Comparison of ENCODE assay signal across 9 cellular contexts in the genomic region with DNA sequence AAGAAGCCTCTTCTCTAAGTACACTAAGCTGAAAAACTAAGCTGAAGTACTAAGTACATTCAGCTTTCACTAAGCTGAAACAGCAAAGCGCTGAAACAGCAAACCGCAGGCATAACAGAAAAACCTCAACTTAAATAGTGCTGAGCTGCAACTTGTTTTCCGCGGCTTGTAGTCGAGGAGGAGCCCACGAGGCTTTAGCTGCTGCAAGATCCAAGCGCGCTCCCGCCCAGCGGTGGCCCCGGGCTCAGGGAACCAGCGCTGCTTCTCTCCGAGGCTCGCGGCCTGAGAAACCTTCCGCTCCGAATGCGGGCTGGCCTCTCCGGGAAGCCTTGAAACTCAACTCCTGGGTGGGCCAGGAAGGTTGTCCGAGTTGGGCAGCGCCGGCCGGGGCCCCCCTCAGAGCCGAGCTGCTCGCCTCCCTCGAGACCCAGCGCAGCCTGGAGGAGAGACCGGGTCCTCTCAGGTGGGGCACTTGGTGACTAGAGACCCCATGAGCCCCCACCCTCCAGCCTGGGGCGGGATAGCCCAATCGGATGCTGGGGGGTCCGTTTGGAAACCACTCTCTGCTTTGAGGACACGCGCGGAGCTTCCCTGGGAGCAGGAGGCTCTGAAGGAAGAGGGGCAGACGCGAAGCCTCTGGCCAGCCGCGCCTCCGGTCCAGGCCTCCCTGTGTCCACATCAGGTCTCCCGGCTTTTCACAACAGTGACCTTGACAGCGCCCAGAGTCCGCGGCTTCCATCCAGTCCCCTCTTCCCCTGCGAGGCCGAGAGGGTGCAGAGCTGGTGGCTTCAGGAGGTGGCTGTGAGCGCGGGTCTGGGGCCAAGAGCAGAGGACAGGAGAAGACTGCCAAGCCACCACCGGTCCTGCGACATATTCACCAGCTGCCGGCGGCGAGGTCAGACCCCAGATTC. TPM values are rescaled to one million over a fixed set of nuclear protein-coding genes. Genes with fewer than 3 reads are reported as not detected.
DNase-seq lines count a peak whose midpoint lies in the region; ATAC-seq and TF ChIP-seq lines count a peak whose summit lies in the region.
"Had no signal": no experiment of that assay in that cellular context is flagged by ENCODE, and none has a peak within 500 bp of the region (broad histone marks: within the 10 kb centered on the region; RNA-seq: fewer than 3 reads in every experiment).

No MANE protein-coding gene starts in this region.

- no peaks in the 10 kb centered on the region for H3K9me3 Mint-ChIP-seq in activated naive CD8-positive, alpha-beta T cell (ENCODE audit: low read depth)
- no peaks in the 10 kb centered on the region for H3K9me3 Mint-ChIP-seq in progenitor cell of endocrine pancreas (ENCODE audit: low read depth)
- H3K9me3 Mint-ChIP-seq: neural crest cell had no signal

- DNase-seq in GM13977 (ENCODE audit: low spot score) (peak; percentile 73), OCI-M2 (lab: John Stamatoyannopoulos, UW; ENCODE audit: unreplicated experiment) (peak; percentile 52), iPS-NIHi7 (ENCODE audit: extremely low spot score) (peak; percentile 40), progenitor cell of endocrine pancreas (ENCODE audit: low spot score, unreplicated experiment) (no peak), ecto neural progenitor cell (ENCODE audit: low spot score) (no peak)
- peak; percentile 31 for DNase-seq in stimulated activated CD8-positive, alpha-beta memory T cell treated with anti-CD3 and anti-CD28 coated beads, Interleukin-12 subunit alpha, Interleukin-12 subunit beta, amount 100 ng/mL, for 1 hour (ENCODE audit: low read depth)

- peaks cover 46% of the 10 kb centered on the region for H3K4me1 Mint-ChIP-seq in activated naive CD8-positive, alpha-beta T cell (ENCODE audit: low read depth)
- H3K4me1 Mint-ChIP-seq in progenitor cell of endocrine pancreas (ENCODE audit: low read depth) = no peaks in the 10 kb centered on the region
- H3K4me1 Mint-ChIP-seq: neural crest cell had no signal

- peak overlapping the region; percentile 82 for H3K4me3 Mint-ChIP-seq in activated naive CD8-positive, alpha-beta T cell
- no peak overlapping the region for H3K4me3 Mint-ChIP-seq in progenitor cell of endocrine pancreas (ENCODE audit: low read depth)
- H3K4me3 Mint-ChIP-seq: neural crest cell had no signal

- no peaks in the 10 kb centered on the region for H3K36me3 Mint-ChIP-seq in activated naive CD8-positive, alpha-beta T cell
- H3K36me3 Mint-ChIP-seq in progenitor cell of endocrine pancreas (ENCODE audit: insufficient read depth) = no peaks in the 10 kb centered on the region

- H3K27ac Mint-ChIP-seq in activated naive CD8-positive, alpha-beta T cell = no peak overlapping the region
- H3K27ac Mint-ChIP-seq in progenitor cell of endocrine pancreas = no peak overlapping the region

- in situ Hi-C loops in GM13977 (cut with MboI; ENCODE audit: low pct_unique_long_range_greater_than_20kb, low sequenced_read_pairs, unreplicated experiment) = no loop called here

- no peak for ATAC-seq in HG03378 (IDR thresholded peaks at IDR 0.05; ENCODE audit: unreplicated experiment)

- peaks cover 64% of the 10 kb centered on the region for H3K27me3 Mint-ChIP-seq in activated naive CD8-positive, alpha-beta T cell
- peaks cover 88% of the 10 kb centered on the region for H3K27me3 Mint-ChIP-seq in progenitor cell of endocrine pancreas

- TF ChIP-seq CTCF in GM13977 (IDR thresholded peaks at IDR 0.05; ENCODE audit: extremely low read depth, insufficient read depth, missing control alignments) (no peak), progenitor cell of endocrine pancreas (IDR thresholded peaks at IDR 0.05; ENCODE audit: unreplicated experiment) (no peak)

RNA-seq across cellular contexts. Expression of a gene that starts 38.1 kb away (rescaled TPM):
- 27.6 and 28.4 TPM in 2 replicates for total RNA-seq in progenitor cell of endocrine pancreas

Comparison
In these comparisons a context has a peak if more than half of its experiments do, and no peak if none do; other contexts are left out.
1. DNase-seq: peak in GM13977 (single experiment), OCI-M2 (single experiment), iPS-NIHi7 (single experiment) and stimulated activated CD8-positive, alpha-beta memory T cell treated with anti-CD3 and anti-CD28 coated beads, Interleukin-12 subunit alpha, Interleukin-12 subunit beta, amount 100 ng/mL, for 1 hour (single experiment); none in progenitor cell of endocrine pancreas (single experiment) and ecto neural progenitor cell (single experiment).